ENCODE assay signal across 8 cellular contexts in the genomic region with DNA sequence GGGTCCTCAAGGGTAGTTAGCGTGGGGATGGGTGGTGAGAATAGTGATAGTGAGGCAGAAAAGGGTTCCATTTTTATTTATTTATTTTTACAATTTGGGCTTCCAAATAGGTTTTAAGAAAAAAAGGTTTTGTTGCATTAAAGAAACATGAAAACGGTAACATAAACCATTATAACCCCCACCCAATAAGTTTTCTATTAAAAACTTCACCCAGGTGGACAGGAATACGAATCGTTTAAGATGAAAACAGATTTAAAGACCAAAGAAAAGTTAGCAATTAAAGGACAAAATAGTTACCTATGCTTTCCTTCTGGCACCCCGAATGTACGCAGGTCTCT.
A peak's percentile ranks its signal among the peaks of the same experiment; 100 is the strongest.
DNase-seq lines count a peak whose midpoint lies in the region; ATAC-seq and TF ChIP-seq lines count a peak whose summit lies in the region.

No MANE protein-coding gene starts in this region.

- H3K4me1 ChIP-seq in NT2/D1 (ENCODE audit: insufficient read depth, insufficient read length) (no peaks in the 10 kb centered on the region), neutrophil (ENCODE audit: control insufficient read depth in 1 of 2, insufficient read depth in 1 of 2, low read depth in 1 of 2, low read length in 1 of 2) (peaks cover 22 to 26% of the 10 kb centered on the region in 2 experiments)

- H3K9ac ChIP-seq in NT2/D1 (ENCODE audit: insufficient read length, low read depth), result peak overlapping the region; percentile 76

- H3K36me3 Mint-ChIP-seq in endothelial cell (ENCODE audit: low read depth, unreplicated experiment), result peaks cover 12% of the 10 kb centered on the region

- H3K4me1 Mint-ChIP-seq in endothelial cell (ENCODE audit: unreplicated experiment), result peaks cover 10% of the 10 kb centered on the region

- peaks cover 14% of the 10 kb centered on the region for H3K27me3 Mint-ChIP-seq in endothelial cell (ENCODE audit: unreplicated experiment)

- no peak for DNase-seq in NT2/D1 (ENCODE audit: low read depth, low spot score)
- DNase-seq in endothelial cell (ENCODE audit: low spot score), result no peak
- DNase-seq in SW480 (ENCODE audit: low spot score), result no peak
- no peak for DNase-seq in germinal center (ENCODE audit: low spot score)
- DNase-seq in HuH-7.5 (ENCODE audit: low spot score), result no peak

- H3K36me3 ChIP-seq in NT2/D1 (ENCODE audit: insufficient read depth, insufficient read length, low read length) (no peaks in the 10 kb centered on the region), neutrophil (no peaks in the 10 kb centered on the region)

- peaks cover 21% of the 10 kb centered on the region for H3K27me3 ChIP-seq in NT2/D1 (ENCODE audit: insufficient read depth, insufficient read length)
- H3K27me3 ChIP-seq in neutrophil, result peaks cover 11% of the 10 kb centered on the region

- H3K9me3 Mint-ChIP-seq in endothelial cell (ENCODE audit: unreplicated experiment), result no peaks in the 10 kb centered on the region

- ATAC-seq in HG03432 (IDR thresholded peaks at IDR 0.05; ENCODE audit: unreplicated experiment), result no peak

- H3K27ac Mint-ChIP-seq in endothelial cell (ENCODE audit: unreplicated experiment), result peak overlapping the region; percentile 88

- TF ChIP-seq CTCF in C4-2B (conservative IDR thresholded peaks at IDR 0.05), result no peak
- no peak for TF ChIP-seq CTCF in endothelial cell (IDR thresholded peaks at IDR 0.05; ENCODE audit: unreplicated experiment)
- TF ChIP-seq CTCF in neutrophil (IDR thresholded peaks at IDR 0.05), result no peak

- H3K4me3 Mint-ChIP-seq in endothelial cell (ENCODE audit: unreplicated experiment), result peak overlapping the region; percentile 97

- H3K4me3 ChIP-seq in NT2/D1 (ENCODE audit: insufficient read length, low read depth), result peak overlapping the region; percentile 59
- peak overlapping the region; percentile 92 to 95 for H3K4me3 ChIP-seq in neutrophil (ENCODE audit: low read depth in 1 of 2, low read length in 1 of 2)

- H3K9me3 ChIP-seq in NT2/D1 (ENCODE audit: insufficient read depth, low read length), result no peaks in the 10 kb centered on the region
- no peaks in the 10 kb centered on the region for H3K9me3 ChIP-seq in neutrophil

- H3K27ac ChIP-seq in C4-2B (peak overlapping the region; percentile 48), neutrophil (peak overlapping the region; percentile 89)
